In the genomic region with DNA sequence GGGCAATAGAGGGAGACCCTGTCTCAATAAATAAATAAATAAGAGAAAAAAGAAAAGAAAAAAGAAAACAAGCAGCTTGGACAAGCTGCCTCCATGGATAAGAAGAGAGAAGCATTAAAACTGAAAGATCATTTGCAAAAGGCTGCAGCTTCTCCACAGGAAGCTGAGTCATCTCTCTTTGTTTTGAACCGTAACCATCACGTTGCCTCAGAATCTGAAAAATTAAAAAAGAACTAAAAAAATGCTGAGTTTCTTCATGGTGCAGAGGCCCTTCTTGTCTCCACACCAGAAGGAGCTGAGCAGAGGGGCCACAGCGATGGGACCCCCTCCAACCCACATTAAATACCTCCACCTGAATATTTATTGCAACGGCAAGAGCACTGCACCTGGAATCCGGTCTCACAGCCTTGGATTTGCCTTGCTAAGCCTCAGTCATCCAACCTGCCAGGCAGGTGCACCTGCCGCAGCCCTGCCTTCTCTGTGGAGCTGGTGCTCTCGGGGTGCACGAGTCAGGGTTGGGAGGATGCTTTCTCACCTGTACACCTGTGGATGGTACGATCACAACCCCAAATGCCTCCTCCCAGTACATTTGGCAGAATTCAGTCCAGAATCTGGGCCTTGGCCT, we compare ENCODE assay signal across 8 cellular contexts. TPM values are rescaled to one million over a fixed set of nuclear protein-coding genes. Genes with fewer than 3 reads are reported as not detected.
DNase-seq lines count a peak whose midpoint lies in the region; ATAC-seq and TF ChIP-seq lines count a peak whose summit lies in the region.

No MANE protein-coding gene starts in this region.

- DNase-seq in GF-D8 (lab: John Stamatoyannopoulos, UW) = peak; percentile 61
- DNase-seq in NB4 (ENCODE audit: low read depth) = peak; percentile 90
- DNase-seq in activated naive CD4-positive, alpha-beta T cell treated with anti-CD3 and anti-CD28 coated beads, Interleukin-2, amount 50 U/mL, for 72 hours (ENCODE audit: low spot score in 2 of 2) = peak in 1 of 2 donors; percentile 24
- no peak for DNase-seq in mucosa of descending colon
- DNase-seq in SK-N-DZ (ENCODE audit: low spot score) = no peak
- no peak for DNase-seq in iPS-NIHi11 (ENCODE audit: low spot score)

- H3K9me3 ChIP-seq in mucosa of descending colon = no peaks in the 10 kb centered on the region

- ATAC-seq in GM21390 (IDR thresholded peaks at IDR 0.05; ENCODE audit: unreplicated experiment) (peak; percentile 62), mucosa of descending colon (peak; percentile 50), HG02588 (IDR thresholded peaks at IDR 0.05; ENCODE audit: unreplicated experiment) (no peak)
- peak; percentile 83 to 85 for ATAC-seq in activated naive CD4-positive, alpha-beta T cell treated with anti-CD3 and anti-CD28 coated beads, Interleukin-2, amount 50 U/mL, for 72 hours

- TF ChIP-seq CTCF in NB4 (IDR thresholded peaks at IDR 0.05; ENCODE audit: low read depth, low read length) (no peak), mucosa of descending colon (IDR thresholded peaks at IDR 0.05) (no peak)

- TF ChIP-seq POLR2A in NB4 (IDR thresholded peaks at IDR 0.05; ENCODE audit: extremely low read depth, insufficient read length) = no peak

- no peaks in the 10 kb centered on the region for H3K9me3 Mint-ChIP-seq in activated naive CD4-positive, alpha-beta T cell treated with anti-CD3 and anti-CD28 coated beads, Interleukin-2, amount 50 U/mL, for 72 hours

- no peaks in the 10 kb centered on the region for H3K36me3 Mint-ChIP-seq in activated naive CD4-positive, alpha-beta T cell treated with anti-CD3 and anti-CD28 coated beads, Interleukin-2, amount 50 U/mL, for 72 hours

- peak overlapping the region; percentile 40 for H3K4me3 ChIP-seq in NB4 (ENCODE audit: low read depth, low read length)
- no peak overlapping the region for H3K4me3 ChIP-seq in mucosa of descending colon

- peak overlapping the region; percentile 69 to 72 for H3K27ac Mint-ChIP-seq in activated naive CD4-positive, alpha-beta T cell treated with anti-CD3 and anti-CD28 coated beads, Interleukin-2, amount 50 U/mL, for 72 hours

- no peaks in the 10 kb centered on the region for H3K36me3 ChIP-seq in mucosa of descending colon (ENCODE audit: low read depth)

- H3K4me1 ChIP-seq in mucosa of descending colon (ENCODE audit: low read depth) = peaks cover 39% of the 10 kb centered on the region

- intact Hi-C loops in mucosa of descending colon (cut with DNase I, micrococcal nuclease) = no loop called here

RNA-seq across cellular contexts. Expression of gene TOX2, which starts 28.1 kb away (rescaled TPM):
- total RNA-seq in activated naive CD4-positive, alpha-beta T cell treated with anti-CD3 and anti-CD28 coated beads, Interleukin-2, amount 50 U/mL, for 72 hours = 1 to 10 TPM; 1.5 to 3.6 TPM
- 1 to 10 TPM; 2.9 to 6.1 (median 5.5) TPM for total RNA-seq in mucosa of descending colon
- polyA plus RNA-seq in SK-N-DZ (2014; cell fraction: cytosol; rRNA removed) = 0.36 and 0.77 TPM in 2 replicates
- polyA plus RNA-seq in SK-N-DZ (2014; cell fraction: nucleus; rRNA removed) = 0.11 and 0.55 TPM in 2 replicates

Comparison
In these comparisons a context has a peak if more than half of its experiments do, and no peak if none do; other contexts are left out.
1. DNase-seq: peak in GF-D8 (single experiment) and NB4 (single experiment); none in mucosa of descending colon (0 of 3), SK-N-DZ (single experiment) and iPS-NIHi11 (single experiment).